In genomic region chr19:30666301-30666803, GRCh38 we compare ENCODE assay signal across 9 cellular contexts.
DNase-seq lines count a peak whose midpoint lies in the region; ATAC-seq, FAIRE-seq and TF ChIP-seq lines count a peak whose summit lies in the region.
"Had no signal": no experiment of that assay in that cellular context is flagged by ENCODE, and none has a peak within 500 bp of the region (broad histone marks: within the 10 kb centered on the region; RNA-seq: fewer than 3 reads in every experiment).

No MANE protein-coding gene starts in this region.

- no peaks in the 10 kb centered on the region for H4K20me1 ChIP-seq in astrocyte (ENCODE audit: insufficient read depth, low read length)

- intact Hi-C loops in kidney (cut with DNase I): no loop called here

- H3K4me3 ChIP-seq in astrocyte (ENCODE audit: insufficient read depth, low read depth, low read length) (no peak overlapping the region), kidney (ENCODE audit: low read length in 2 of 2) (no peak overlapping the region)
- H3K4me3 ChIP-seq: SJSA1 had no signal

- H3K36me3 ChIP-seq in astrocyte (ENCODE audit: insufficient read depth, low read length) (no peaks in the 10 kb centered on the region), kidney (ENCODE audit: control insufficient read depth in 1 of 2, insufficient read depth in 2 of 2, low read length in 2 of 2) (no peaks in the 10 kb centered on the region)
- H3K36me3 ChIP-seq: SJSA1 had no signal

- peak; percentile 38 for DNase-seq in Caki2 (ENCODE audit: low read depth)
- DNase-seq in astrocyte (ENCODE audit: low read depth): no peak
- DNase-seq in kidney: no peak
- DNase-seq in stimulated activated CD4-positive, alpha-beta T cell treated with anti-CD3 and anti-CD28 coated beads, Interleukin-4, amount 100 ng/mL, for 4 hours: peak; percentile 17 to 39
- DNase-seq in HCEC 1CT: no peak

- no peak overlapping the region for H3K27ac ChIP-seq in astrocyte (ENCODE audit: low read depth, low read length)
- no peak overlapping the region for H3K27ac ChIP-seq in kidney (ENCODE audit: low read depth in 2 of 2, low read length in 2 of 2)
- H3K27ac ChIP-seq: SJSA1 had no signal

- FAIRE-seq in astrocyte (lab: Jason Lieb, UNC): no peak
- no peak for FAIRE-seq in kidney (lab: Jason Lieb, UNC)

- H3K9me3 ChIP-seq in astrocyte (ENCODE audit: insufficient read depth, low read depth, low read length) (no peaks in the 10 kb centered on the region), kidney (ENCODE audit: control insufficient read depth in 1 of 2, low read length in 2 of 2) (no peaks in the 10 kb centered on the region)
- H3K9me3 ChIP-seq: SJSA1 had no signal

- H3K9ac ChIP-seq in astrocyte (ENCODE audit: low read length): no peak overlapping the region
- H3K9ac ChIP-seq in kidney (ENCODE audit: low read length in 2 of 2): no peak overlapping the region

- peaks cover 9% of the 10 kb centered on the region for H3K4me1 Mint-ChIP-seq in astrocyte (ENCODE audit: low read depth, unreplicated experiment)

- H3K4me2 ChIP-seq in astrocyte (ENCODE audit: low read length): no peak overlapping the region

- H3K36me3 Mint-ChIP-seq in astrocyte (ENCODE audit: low read depth, unreplicated experiment): no peaks in the 10 kb centered on the region

- no peaks in the 10 kb centered on the region for H3K27me3 ChIP-seq in astrocyte (ENCODE audit: insufficient read depth, low read length)
- H3K27me3 ChIP-seq: SJSA1 had no signal

- H3K9me3 Mint-ChIP-seq in astrocyte (ENCODE audit: unreplicated experiment): no peaks in the 10 kb centered on the region

- ATAC-seq in HG02642 (IDR thresholded peaks at IDR 0.05; ENCODE audit: poor library complexity, unreplicated experiment): peak; percentile 56
- peak; percentile 72 for ATAC-seq in SK-N-SH treated with all-trans-retinoic acid at 6 μM for 48 hours
- no peak for ATAC-seq in HG02885 (IDR thresholded peaks at IDR 0.05; ENCODE audit: poor library complexity, unreplicated experiment)

- H3K27ac Mint-ChIP-seq in astrocyte (ENCODE audit: unreplicated experiment): no peak overlapping the region

- H2AFZ ChIP-seq in astrocyte (ENCODE audit: low read depth, low read length): no peak overlapping the region

- H3K4me3 Mint-ChIP-seq in astrocyte (ENCODE audit: unreplicated experiment): no peak overlapping the region

- no peaks in the 10 kb centered on the region for H3K79me2 ChIP-seq in astrocyte (ENCODE audit: insufficient read depth, low read length)

- peak; percentile 74 for TF ChIP-seq CTCF in astrocyte (IDR thresholded peaks at IDR 0.05; ENCODE audit: insufficient read depth, low read depth, low read length)
- peak; percentile 66 for TF ChIP-seq CTCF in kidney (IDR thresholded peaks at IDR 0.05; ENCODE audit: borderline replicate concordance, extremely low read depth, insufficient read depth)

- in situ Hi-C loops in Caki2 (cut with HindIII; ENCODE audit: low pct_unique_long_range_greater_than_20kb, low sequenced_read_pairs): no loop called here

- H3K27me3 Mint-ChIP-seq in astrocyte (ENCODE audit: low read depth, unreplicated experiment): peaks cover 29% of the 10 kb centered on the region

- H3K4me1 ChIP-seq in astrocyte (ENCODE audit: insufficient read depth, low read length) (peaks cover 7% of the 10 kb centered on the region), kidney (ENCODE audit: control insufficient read depth in 1 of 2, insufficient read depth in 1 of 2, low read depth in 1 of 2, low read length in 2 of 2) (peaks cover 0 to 9% of the 10 kb centered on the region in 2 donors)

TF ChIP-seq in SK-N-SH treated with all-trans-retinoic acid at 6 μM for 48 hours, 23 proteins besides CTCF, POLR2A, EP300 and RAD21 (continues in another document):
- TF ChIP-seq ESRRG (CRISPR knock-in tag; IDR thresholded peaks at IDR 0.05): no peak
- no peak for TF ChIP-seq ISL1 (CRISPR knock-in tag; IDR thresholded peaks at IDR 0.05)
- no peak for TF ChIP-seq CREB5 (CRISPR knock-in tag; IDR thresholded peaks at IDR 0.05; ENCODE audit: low read depth)
- TF ChIP-seq SNAI2 (CRISPR knock-in tag; IDR thresholded peaks at IDR 0.05): no peak
- no peak for TF ChIP-seq CSRNP3 (CRISPR knock-in tag; IDR thresholded peaks at IDR 0.05)
- no peak for TF ChIP-seq CSDC2 (CRISPR knock-in tag; IDR thresholded peaks at IDR 0.05)
- TF ChIP-seq TCF4 (CRISPR knock-in tag; IDR thresholded peaks at IDR 0.05; ENCODE audit: borderline replicate concordance): no peak
- TF ChIP-seq ZNF8 (CRISPR knock-in tag; IDR thresholded peaks at IDR 0.05): no peak
- TF ChIP-seq TSHZ2 (CRISPR knock-in tag; IDR thresholded peaks at IDR 0.05): no peak
- no peak for TF ChIP-seq PATZ1 (CRISPR knock-in tag; IDR thresholded peaks at IDR 0.05; ENCODE audit: borderline replicate concordance)
- TF ChIP-seq ZNF70 (CRISPR knock-in tag; IDR thresholded peaks at IDR 0.05): no peak
- TF ChIP-seq PPARA (CRISPR knock-in tag; IDR thresholded peaks at IDR 0.05; ENCODE audit: borderline replicate concordance): no peak
- TF ChIP-seq GLIS3 (CRISPR knock-in tag; IDR thresholded peaks at IDR 0.05): no peak
- no peak for TF ChIP-seq BACH2 (CRISPR knock-in tag; IDR thresholded peaks at IDR 0.05; ENCODE audit: borderline replicate concordance)
- TF ChIP-seq ZFP30 (CRISPR knock-in tag; IDR thresholded peaks at IDR 0.05): no peak
- no peak for TF ChIP-seq OSR1 (CRISPR knock-in tag; IDR thresholded peaks at IDR 0.05)
- no peak for TF ChIP-seq ZNF565 (CRISPR knock-in tag; conservative IDR thresholded peaks at IDR 0.05; ENCODE audit: low read depth)
- TF ChIP-seq ARNTL (CRISPR knock-in tag; IDR thresholded peaks at IDR 0.05; ENCODE audit: borderline replicate concordance, low read depth): no peak

Comparison
In these comparisons a context has a peak if more than half of its experiments do, and no peak if none do; other contexts are left out.
1. DNase-seq: peak in Caki2 (single experiment) and stimulated activated CD4-positive, alpha-beta T cell treated with anti-CD3 and anti-CD28 coated beads, Interleukin-4, amount 100 ng/mL, for 4 hours (2 of 2); none in astrocyte (single experiment), kidney (single experiment) and HCEC 1CT (single experiment).